22 cellular contexts compared by ENCODE assay signal in the genomic region with DNA sequence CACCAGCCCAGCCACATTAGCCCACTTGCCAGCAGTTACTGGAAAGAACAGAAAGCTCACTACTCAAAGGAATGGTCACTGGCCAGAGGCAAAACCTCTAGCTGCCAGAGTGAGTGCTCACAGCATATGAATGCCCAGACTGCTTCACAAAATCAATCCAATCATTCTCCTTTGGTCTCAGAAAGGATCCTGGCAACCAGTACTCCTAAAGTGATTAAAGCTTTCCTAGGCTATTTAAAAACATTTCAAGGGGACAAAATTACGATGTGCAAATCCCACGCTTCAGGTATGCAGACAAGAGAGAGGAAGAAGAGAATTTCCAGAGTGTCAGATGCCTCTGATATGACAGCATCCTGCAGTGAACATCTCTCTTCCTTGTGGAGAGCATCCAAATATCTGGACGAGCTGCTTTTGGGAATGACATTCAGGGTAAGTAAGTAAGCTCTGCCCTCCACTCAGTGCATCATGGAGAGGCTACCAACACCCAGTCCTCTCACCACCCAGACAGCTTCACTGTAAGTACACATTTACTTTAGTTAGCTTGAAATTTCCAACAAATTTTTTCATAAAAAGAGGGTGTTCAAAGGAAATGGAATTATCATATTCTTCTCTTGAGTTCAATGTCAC. TPM values are rescaled to one million over a fixed set of nuclear protein-coding genes. Genes with fewer than 3 reads are reported as not detected.
DNase-seq lines count a peak whose midpoint lies in the region; ATAC-seq, FAIRE-seq and TF ChIP-seq lines count a peak whose summit lies in the region.
"Had no signal": no experiment of that assay in that cellular context is flagged by ENCODE, and none has a peak within 500 bp of the region (broad histone marks: within the 10 kb centered on the region; RNA-seq: fewer than 3 reads in every experiment).

No MANE protein-coding gene starts in this region.

- BruUV-seq in PC-3 (replicated peaks; lab: Mats Ljungman, UMichigan) = no TSS peak

- DNase-seq in G401 (ENCODE audit: low spot score) (peak; percentile 52), PC-3 (no peak), foreskin keratinocyte (no peak), medulla oblongata (ENCODE audit: extremely low spot score) (peak; percentile 62), H54 (ENCODE audit: insufficient read length, low spot score) (no peak), HK-2 (ENCODE audit: unreplicated experiment) (no peak)
- DNase-seq: activated effector memory CD4-positive, alpha-beta T cell treated with anti-CD3 and anti-CD28 coated beads, Interleukin-2, amount 50 U/mL, for 16 hours; cortex of kidney; DMS79; effector memory CD8-positive, alpha-beta T cell; GDM1; HCEC 1CT; IMR-90; naive B cell; NCI-H524; PC-9; psoas muscle; SHP77; stimulated activated CD4-positive, alpha-beta T cell treated with anti-CD3 and anti-CD28 coated beads, Interleukin-4, amount 100 ng/mL, for 4 hours; transverse colon had no signal

- no peaks in the 10 kb centered on the region for H3K9me2 ChIP-seq in PC-3 (replicated peaks; ENCODE audit: low read length)

- no peaks in the 10 kb centered on the region for H3K4me1 ChIP-seq in PC-3 (ENCODE audit: insufficient read depth, low read length)
- no peaks in the 10 kb centered on the region for H3K4me1 ChIP-seq in foreskin keratinocyte
- H3K4me1 ChIP-seq: psoas muscle, transverse colon had no signal

- H3K27me3 ChIP-seq in PC-3 (ENCODE audit: low read length) (no peaks in the 10 kb centered on the region), foreskin keratinocyte (no peaks in the 10 kb centered on the region)
- H3K27me3 ChIP-seq: cardiac muscle cell, transverse colon had no signal

- H3K36me3 ChIP-seq in PC-3 (ENCODE audit: low read depth, low read length) = no peaks in the 10 kb centered on the region
- H3K36me3 ChIP-seq: cardiac muscle cell, transverse colon had no signal

- no peaks in the 10 kb centered on the region for H3F3A ChIP-seq in PC-3 (ENCODE audit: low read length, unreplicated experiment)

- H3K4me3 ChIP-seq in PC-3 (ENCODE audit: low read length) = no peak overlapping the region
- H3K4me3 ChIP-seq: cardiac muscle cell, PC-9, psoas muscle, transverse colon had no signal

- CTCF ChIA-PET in PC-3 (lab: Charles Lee) = no interaction called here

- H3K9ac ChIP-seq in PC-3 (ENCODE audit: low read length) = no peak overlapping the region

- no peak overlapping the region for H3K27ac ChIP-seq in PC-3 (ENCODE audit: low read length)
- no peak overlapping the region for H3K27ac ChIP-seq in foreskin keratinocyte
- H3K27ac ChIP-seq: cardiac muscle cell, PC-9, psoas muscle, transverse colon had no signal

- TF ChIP-seq CTCF in PC-3 (conservative IDR thresholded peaks at IDR 0.05; ENCODE audit: low read depth, low read length) (no peak), foreskin keratinocyte (conservative IDR thresholded peaks at IDR 0.05) (no peak)

- in situ Hi-C loops in G401 (cut with HindIII; ENCODE audit: low sequenced_read_pairs) = no loop called here

- no peak for FAIRE-seq in H54 (lab: Jason Lieb, UNC)

- H4K20me1 ChIP-seq in PC-3 (ENCODE audit: low read length) = no peaks in the 10 kb centered on the region

- TF ChIP-seq POLR2A in H54 (IDR thresholded peaks at IDR 0.05; ENCODE audit: low read depth, low read length) = no peak

- no peaks in the 10 kb centered on the region for H3K9me3 ChIP-seq in PC-3 (ENCODE audit: low read length)
- H3K9me3 ChIP-seq: psoas muscle, transverse colon had no signal

- POLR2A ChIA-PET in PC-3 (lab: Charles Lee; ENCODE audit: unreplicated experiment) = no interaction called here

- intact Hi-C loops in PC-3 (cut with micrococcal nuclease) = no loop called here

- H3K79me2 ChIP-seq in PC-3 (ENCODE audit: low read length) = no peaks in the 10 kb centered on the region

- no peak overlapping the region for H2AFZ ChIP-seq in PC-3 (ENCODE audit: low read length)
- H2AFZ ChIP-seq: PC-9 had no signal

- ATAC-seq in PC-3 (peak; percentile 27; the same call in 1 of the 2 replicates), foreskin keratinocyte (peak; percentile 20), GM21390 (IDR thresholded peaks at IDR 0.05; ENCODE audit: unreplicated experiment) (no peak)
- ATAC-seq: effector memory CD8-positive, alpha-beta T cell; psoas muscle had no signal

- H3K4me2 ChIP-seq in PC-3 (ENCODE audit: low read length) = no peak overlapping the region
- H3K4me2 ChIP-seq: PC-9 had no signal

RNA-seq across cellular contexts. Expression of gene ICA1, which starts 25.1 kb away (rescaled TPM):
- total RNA-seq in G401 (2014; rRNA removed; shearing (Covaris generic)) = 29.1 and 51.6 TPM in 2 replicates
- total RNA-seq in PC-3 (2014; rRNA removed) (1.1 and 3.2 TPM in 2 replicates), foreskin keratinocyte (1.5 and 4.2 TPM in 2 replicates)
- 1.4 and 2.6 TPM in 2 replicates for polyA plus RNA-seq in foreskin keratinocyte
- total RNA-seq: IMR-90 had no signal
- polyA plus RNA-seq: IMR-90 had no signal

Comparison
In these comparisons a context has a peak if more than half of its experiments do, and no peak if none do; other contexts are left out.
1. DNase-seq: peak in G401 (single experiment) and medulla oblongata (single experiment); none in PC-3 (single experiment), foreskin keratinocyte (0 of 2), H54 (single experiment) and HK-2 (single experiment).